In the genomic region with DNA sequence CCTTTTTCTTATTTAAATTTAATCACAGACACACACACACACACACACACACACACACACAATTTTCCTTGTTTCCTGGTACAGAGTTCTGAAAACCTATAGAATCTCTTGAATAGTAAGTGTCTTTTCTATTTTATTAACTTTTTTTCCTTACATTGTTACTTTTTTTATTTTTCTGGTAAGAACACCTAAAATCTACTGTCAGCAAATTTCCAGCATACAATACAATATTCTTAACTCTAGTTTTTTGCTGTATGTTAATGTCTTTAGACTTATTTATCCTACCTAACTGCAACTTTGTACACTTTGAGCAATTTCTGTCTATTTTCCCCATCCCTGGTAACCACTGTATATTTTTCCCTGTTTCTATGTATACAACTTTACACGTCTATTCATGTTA, we compare ENCODE assay signal across 8 cellular contexts.
"Had no signal": no experiment of that assay in that cellular context is flagged by ENCODE, and none has a peak within 500 bp of the region (broad histone marks: within the 10 kb centered on the region; RNA-seq: fewer than 3 reads in every experiment).

No MANE protein-coding gene starts in this region.

- H3K4me3 ChIP-seq: GM12878 had no signal

- ATAC-seq: GM12878 had no signal

- FAIRE-seq: G401.6, GM12878, GM12891, GM12892, GM18507, GM19239 had no signal

- DNase-seq: GDM1, GF-D8 had no signal
